ENCODE assay signal across 20 cellular contexts in genomic region chr3:127849368-127849767, GRCh38. TPM values are rescaled to one million over a fixed set of nuclear protein-coding genes. Genes with fewer than 3 reads are reported as not detected.
DNase-seq lines count a peak whose midpoint lies in the region; ATAC-seq and TF ChIP-seq lines count a peak whose summit lies in the region.
"Had no signal": no experiment of that assay in that cellular context is flagged by ENCODE, and none has a peak within 500 bp of the region (broad histone marks: within the 10 kb centered on the region; RNA-seq: fewer than 3 reads in every experiment).

No MANE protein-coding gene starts in this region.

- H3K27ac ChIP-seq in HEK293 (ENCODE audit: extremely low read depth, low read depth, low read length) = no peak overlapping the region
- H3K27ac ChIP-seq in neural progenitor cell = no peak overlapping the region
- H3K27ac ChIP-seq: prostate gland had no signal

- POLR2A ChIA-PET in HEK293 (lab: Yijun Ruan, JAX) = no interaction called here
- POLR2A ChIA-PET in activated CD4-positive, alpha-beta memory T cell treated with anti-CD3 and anti-CD28 coated beads, Interleukin-2, amount 10 ng/mL, durations not matched to agents 7 days and 5 days (lab: Charles Lee) = no interaction called here

- ATAC-seq in stimulated activated naive B cell treated with anti-CD40 and anti-IgM and Interleukin-4, amounts not matched to agents 10 μg/mL and 1 μg/mL and 100 μg/mL, for 72 hours (replicated peaks) = no peak
- ATAC-seq: naive thymus-derived CD8-positive, alpha-beta T cell; SK-N-SH treated with all-trans-retinoic acid at 6 μM for 48 hours had no signal

- no peaks in the 10 kb centered on the region for H3K4me1 ChIP-seq in HEK293 (ENCODE audit: control insufficient read depth, insufficient read depth, low read length)
- peaks cover 13% of the 10 kb centered on the region for H3K4me1 ChIP-seq in neural progenitor cell
- H3K4me1 ChIP-seq: prostate gland had no signal

- no peak overlapping the region for H3K4me2 ChIP-seq in neural progenitor cell
- H3K4me2 ChIP-seq: smooth muscle cell had no signal

- no peaks in the 10 kb centered on the region for H3F3A ChIP-seq in neural progenitor cell (ENCODE audit: low read depth)

- DNase-seq in NCI-H2227 treated with DMSO at 0.1 percent for 48 hours (lab: John Stamatoyannopoulos, UW) = peak; percentile 50
- peak; percentile 90 for DNase-seq in cerebellum (ENCODE audit: low spot score)
- DNase-seq in neural progenitor cell (ENCODE audit: low spot score) = no peak
- DNase-seq in SKM-1 (lab: John Stamatoyannopoulos, UW; ENCODE audit: unreplicated experiment) = no peak
- DNase-seq in stimulated activated naive B cell treated with anti-CD40 and anti-IgM and Interleukin-4, amounts not matched to agents 10 μg/mL and 1 μg/mL and 100 μg/mL, for 72 hours = no peak
- DNase-seq in activated CD4-positive, alpha-beta memory T cell treated with anti-CD3 and anti-CD28 coated beads, Interleukin-2, amount 10 ng/mL, durations not matched to agents 7 days and 5 days = no peak
- DNase-seq: activated effector memory CD4-positive, alpha-beta T cell treated with Interleukin-2 at 50 U/mL for 16 hours; Calu3; Kasumi-1; kidney; naive thymus-derived CD8-positive, alpha-beta T cell; NCI-H1105 treated with DMSO at 0.1 percent for 48 hours; NCI-H774; stimulated activated CD8-positive, alpha-beta memory T cell treated with anti-CD3 and anti-CD28 coated beads, Interleukin-4, amount 100 ng/mL, for 48 hours; testis had no signal

- H3K36me3 Mint-ChIP-seq in neural progenitor cell = no peaks in the 10 kb centered on the region
- no peaks in the 10 kb centered on the region for H3K36me3 Mint-ChIP-seq in stimulated activated naive B cell treated with anti-CD40 and anti-IgM and Interleukin-4, amounts not matched to agents 10 μg/mL and 1 μg/mL and 100 μg/mL, for 72 hours
- no peaks in the 10 kb centered on the region for H3K36me3 Mint-ChIP-seq in activated CD4-positive, alpha-beta memory T cell treated with anti-CD3 and anti-CD28 coated beads, Interleukin-2, amount 10 ng/mL, durations not matched to agents 7 days and 5 days (ENCODE audit: low read depth)
- H3K36me3 Mint-ChIP-seq: naive thymus-derived CD8-positive, alpha-beta T cell had no signal

- H3K36me3 ChIP-seq in HEK293 (ENCODE audit: control insufficient read depth in 2 of 2, insufficient read depth in 1 of 2, low read length in 2 of 2) (no peaks in the 10 kb centered on the region), neural progenitor cell (no peaks in the 10 kb centered on the region)
- H3K36me3 ChIP-seq: prostate gland had no signal

- H3K9ac ChIP-seq in neural progenitor cell = no peak overlapping the region

- H3K9me3 ChIP-seq in HEK293 (ENCODE audit: control insufficient read depth, insufficient read depth, low read depth, low read length) = no peaks in the 10 kb centered on the region
- no peaks in the 10 kb centered on the region for H3K9me3 ChIP-seq in neural progenitor cell (ENCODE audit: low read depth)
- H3K9me3 ChIP-seq: prostate gland, testis had no signal

- peaks cover 24% of the 10 kb centered on the region for H3K4me1 Mint-ChIP-seq in neural progenitor cell
- H3K4me1 Mint-ChIP-seq in stimulated activated naive B cell treated with anti-CD40 and anti-IgM and Interleukin-4, amounts not matched to agents 10 μg/mL and 1 μg/mL and 100 μg/mL, for 72 hours = peaks cover 0 to 12% of the 10 kb centered on the region in 2 donors
- H3K4me1 Mint-ChIP-seq in activated CD4-positive, alpha-beta memory T cell treated with anti-CD3 and anti-CD28 coated beads, Interleukin-2, amount 10 ng/mL, durations not matched to agents 7 days and 5 days = no peaks in the 10 kb centered on the region

- H3K79me2 ChIP-seq in neural progenitor cell (ENCODE audit: low read depth) = no peaks in the 10 kb centered on the region

- H3K9me3 Mint-ChIP-seq in neural progenitor cell = no peaks in the 10 kb centered on the region
- H3K9me3 Mint-ChIP-seq in stimulated activated naive B cell treated with anti-CD40 and anti-IgM and Interleukin-4, amounts not matched to agents 10 μg/mL and 1 μg/mL and 100 μg/mL, for 72 hours = no peaks in the 10 kb centered on the region
- no peaks in the 10 kb centered on the region for H3K9me3 Mint-ChIP-seq in activated CD4-positive, alpha-beta memory T cell treated with anti-CD3 and anti-CD28 coated beads, Interleukin-2, amount 10 ng/mL, durations not matched to agents 7 days and 5 days
- H3K9me3 Mint-ChIP-seq: naive thymus-derived CD8-positive, alpha-beta T cell had no signal

- H4K20me1 ChIP-seq in neural progenitor cell (ENCODE audit: low read depth) = no peaks in the 10 kb centered on the region

- no peaks in the 10 kb centered on the region for H3K27me3 ChIP-seq in neural progenitor cell
- H3K27me3 ChIP-seq: testis had no signal

- no peak overlapping the region for H3K4me3 ChIP-seq in HEK293 (ENCODE audit: low read depth, low read length)
- H3K4me3 ChIP-seq in neural progenitor cell = no peak overlapping the region
- H3K4me3 ChIP-seq: prostate gland, smooth muscle cell, testis had no signal

- H3K27me3 Mint-ChIP-seq in neural progenitor cell (ENCODE audit: insufficient read depth, low read depth) = peaks cover 2% of the 10 kb centered on the region
- H3K27me3 Mint-ChIP-seq in stimulated activated naive B cell treated with anti-CD40 and anti-IgM and Interleukin-4, amounts not matched to agents 10 μg/mL and 1 μg/mL and 100 μg/mL, for 72 hours = peaks cover 11 to 12% of the 10 kb centered on the region in 2 donors
- peaks cover 25% of the 10 kb centered on the region for H3K27me3 Mint-ChIP-seq in activated CD4-positive, alpha-beta memory T cell treated with anti-CD3 and anti-CD28 coated beads, Interleukin-2, amount 10 ng/mL, durations not matched to agents 7 days and 5 days
- H3K27me3 Mint-ChIP-seq: B cell had no signal

- no peak overlapping the region for H3K4me3 Mint-ChIP-seq in neural progenitor cell
- H3K4me3 Mint-ChIP-seq in stimulated activated naive B cell treated with anti-CD40 and anti-IgM and Interleukin-4, amounts not matched to agents 10 μg/mL and 1 μg/mL and 100 μg/mL, for 72 hours = no peak overlapping the region
- H3K4me3 Mint-ChIP-seq in activated CD4-positive, alpha-beta memory T cell treated with anti-CD3 and anti-CD28 coated beads, Interleukin-2, amount 10 ng/mL, durations not matched to agents 7 days and 5 days = no peak overlapping the region
- H3K4me3 Mint-ChIP-seq: B cell; naive thymus-derived CD8-positive, alpha-beta T cell had no signal

- peak overlapping the region; percentile 76 for H2AFZ ChIP-seq in neural progenitor cell (replicated peaks)

- H3K27ac Mint-ChIP-seq in neural progenitor cell = no peak overlapping the region
- no peak overlapping the region for H3K27ac Mint-ChIP-seq in stimulated activated naive B cell treated with anti-CD40 and anti-IgM and Interleukin-4, amounts not matched to agents 10 μg/mL and 1 μg/mL and 100 μg/mL, for 72 hours
- no peak overlapping the region for H3K27ac Mint-ChIP-seq in activated CD4-positive, alpha-beta memory T cell treated with anti-CD3 and anti-CD28 coated beads, Interleukin-2, amount 10 ng/mL, durations not matched to agents 7 days and 5 days
- H3K27ac Mint-ChIP-seq: B cell had no signal

- TF ChIP-seq CTCF in HEK293 (tag by site-specific recombination; IDR thresholded peaks at IDR 0.05) (no peak), neural progenitor cell (IDR thresholded peaks at IDR 0.05) (no peak)

- CTCF ChIA-PET in HEK293 (lab: Yijun Ruan, JAX) = interaction anchor here (0.7 kb wide), 1 partner anchor 44 kb away, joined by 6 read pairs; no protein-coding TSS in a partner anchor
- CTCF ChIA-PET in activated CD4-positive, alpha-beta memory T cell treated with anti-CD3 and anti-CD28 coated beads, Interleukin-2, amount 10 ng/mL, durations not matched to agents 7 days and 5 days (lab: Charles Lee) = no interaction called here

TF ChIP-seq in HEK293, 187 proteins besides CTCF, POLR2A, EP300 and RAD21:
- TF ChIP-seq ZBTB6 (tag by site-specific recombination; IDR thresholded peaks at IDR 0.05) (0 out of 2 replicates have a peak, but pooled peaks have one; percentile 25), KLF8 (tag by site-specific recombination; IDR thresholded peaks at IDR 0.05) (no peak), YY2 (tag by site-specific recombination; IDR thresholded peaks at IDR 0.05) (0 out of 2 replicates have a peak, but pooled peaks have one; percentile 32), ZNF510 (tag by site-specific recombination; IDR thresholded peaks at IDR 0.05; ENCODE audit: insufficient replicate concordance) (no peak)

RNA-seq across cellular contexts. Expression of gene MGLL, which starts 27.1 kb away (rescaled TPM):
- total RNA-seq in cerebellum (11.6 TPM), neural progenitor cell (ENCODE audit: low replicate concordance) (0.12 and 0.15 TPM in 2 replicates)
- total RNA-seq in activated CD4-positive, alpha-beta memory T cell treated with anti-CD3 and anti-CD28 coated beads, Interleukin-2, amount 10 ng/mL, durations not matched to agents 7 days and 5 days = 1 to 10 TPM; 1.5 to 1.7 TPM

Comparison
In these comparisons a context has a peak if more than half of its experiments do, and no peak if none do; other contexts are left out.
1. DNase-seq: peak in NCI-H2227 treated with DMSO at 0.1 percent for 48 hours (single experiment) and cerebellum (single experiment); none in neural progenitor cell (single experiment), SKM-1 (single experiment), stimulated activated naive B cell treated with anti-CD40 and anti-IgM and Interleukin-4, amounts not matched to agents 10 μg/mL and 1 μg/mL and 100 μg/mL, for 72 hours (single experiment) and activated CD4-positive, alpha-beta memory T cell treated with anti-CD3 and anti-CD28 coated beads, Interleukin-2, amount 10 ng/mL, durations not matched to agents 7 days and 5 days (single experiment).